19 cellular contexts compared by ENCODE assay signal in genomic region chr15:75107509-75107904, GRCh38.
DNase-seq lines count a peak whose midpoint lies in the region; ATAC-seq, FAIRE-seq and TF ChIP-seq lines count a peak whose summit lies in the region.
"Had no signal": no experiment of that assay in that cellular context is flagged by ENCODE, and none has a peak within 500 bp of the region (broad histone marks: within the 10 kb centered on the region; RNA-seq: fewer than 3 reads in every experiment).

No MANE protein-coding gene starts in this region.

- no peak overlapping the region for H3K4me3 ChIP-seq in A549
- no peak overlapping the region for H3K4me3 ChIP-seq in SJCRH30
- no peak overlapping the region for H3K4me3 ChIP-seq in endothelial cell of umbilical vein (replicated peaks in 1 of 3; ENCODE audit: insufficient read depth in 1 of 3, low read depth in 1 of 3, low read length in 3 of 3)
- H3K4me3 ChIP-seq: transverse colon had no signal

- H3K27ac ChIP-seq in A549 (peak overlapping the region; percentile 78 to 84), SJCRH30 (peak overlapping the region; percentile 53; the same call in 1 of the 2 replicates), endothelial cell of umbilical vein (ENCODE audit: insufficient read depth, low read depth, low read length) (peak overlapping the region; percentile 93)
- H3K27ac ChIP-seq: parathyroid adenoma had no signal

- intact Hi-C loops in Calu3 (cut with micrococcal nuclease; ENCODE audit: unreplicated experiment), result no loop called here
- intact Hi-C loops in endothelial cell of umbilical vein (cut with micrococcal nuclease), result loop anchor here (5.0 kb wide), 1 partner anchor 345 kb away; the partner anchor contains the start of gene SIN3A

- TF ChIP-seq RAD21 in A549 (conservative IDR thresholded peaks at IDR 0.05 in 1 of 2, IDR thresholded peaks at IDR 0.05 in 1 of 2), result no peak

- peak overlapping the region; percentile 57 for H3K9ac ChIP-seq in endothelial cell of umbilical vein (replicated peaks; ENCODE audit: extremely low read depth, insufficient read depth, low read length)
- H3K9ac ChIP-seq: parathyroid adenoma had no signal

- no TSS peak for BruUV-seq in Calu3 (replicated peaks; lab: Mats Ljungman, UMichigan)
- BruUV-seq in endothelial cell of umbilical vein (replicated peaks; lab: Mats Ljungman, UMichigan), result no TSS peak

- no peak for TF ChIP-seq EP300 in A549 (IDR thresholded peaks at IDR 0.05)

- no peaks in the 10 kb centered on the region for H3K9me3 Mint-ChIP-seq in Calu3 (ENCODE audit: low read depth, unreplicated experiment)

- CTCF ChIA-PET in A549 (lab: Yijun Ruan, JAX) (interaction anchor here (0.6 to 2.1 kb wide), 6 partner anchors 14 to 94 kb away, joined by 3 to 7 read pairs (median 3); partner anchors contain the start of gene C15orf39), Calu3 (lab: Charles Lee) (interaction anchor here (0.6 to 2.5 kb wide), 6 partner anchors 49 to 243 kb away, joined by 5 to 25 read pairs (median 6); partner anchors contain the start of gene C15orf39), endothelial cell of umbilical vein (lab: Charles Lee) (interaction anchor here (1.4 to 2.2 kb wide), 2 partner anchors 64 to 94 kb away, joined by 8 to 9 read pairs; partner anchors contain the start of gene C15orf39)

- H3K79me2 ChIP-seq in endothelial cell of umbilical vein (ENCODE audit: control insufficient read depth, insufficient read depth, low read length), result no peaks in the 10 kb centered on the region
- H3K79me2 ChIP-seq: parathyroid adenoma had no signal

- H3K4me1 ChIP-seq in A549 (peaks cover 55% of the 10 kb centered on the region), SJCRH30 (peaks cover 50% of the 10 kb centered on the region), endothelial cell of umbilical vein (ENCODE audit: control insufficient read depth, extremely low read depth, insufficient read depth, low read length) (peaks cover 37% of the 10 kb centered on the region)
- H3K4me1 ChIP-seq: parathyroid adenoma had no signal

- no peak for ATAC-seq in A549
- ATAC-seq in HG03045 (IDR thresholded peaks at IDR 0.05; ENCODE audit: unreplicated experiment), result no peak
- no peak for ATAC-seq in GM18907 (IDR thresholded peaks at IDR 0.05; ENCODE audit: unreplicated experiment)

- H3K4me2 ChIP-seq in A549, result peak overlapping the region; percentile 67
- H3K4me2 ChIP-seq in endothelial cell of umbilical vein (ENCODE audit: insufficient read depth, low read length), result peak overlapping the region; percentile 76

- peaks cover 55% of the 10 kb centered on the region for H3K4me1 Mint-ChIP-seq in Calu3 (ENCODE audit: low read depth, unreplicated experiment)

- 75% methylated on average over 2 of the region's 2 CpGs for WGBS in A549 (ENCODE audit: missing lambda C conversion rate)

- H3K36me3 ChIP-seq in SJCRH30 (no peaks in the 10 kb centered on the region), endothelial cell of umbilical vein (ENCODE audit: control insufficient read depth in 2 of 2, extremely low read depth in 1 of 2, insufficient read depth in 2 of 2, low read length in 2 of 2) (no peaks in the 10 kb centered on the region)
- H3K36me3 ChIP-seq: transverse colon had no signal

- H3K27me3 ChIP-seq in SJCRH30 (no peaks in the 10 kb centered on the region), endothelial cell of umbilical vein (ENCODE audit: control insufficient read depth in 2 of 2, insufficient read depth in 2 of 2, low read length in 2 of 2) (no peaks in the 10 kb centered on the region)
- H3K27me3 ChIP-seq: transverse colon had no signal

- peaks cover 41% of the 10 kb centered on the region for H3K36me3 Mint-ChIP-seq in Calu3 (ENCODE audit: insufficient read depth, unreplicated experiment)

- POLR2A ChIA-PET in A549 (lab: Yijun Ruan, JAX), result interaction anchor here (2.1 kb wide), 1 partner anchor 94 kb away, joined by 9 read pairs; the partner anchor contains the start of gene C15orf39
- POLR2A ChIA-PET in endothelial cell of umbilical vein (lab: Charles Lee), result interaction anchor here (0.7 kb wide), 1 partner anchor 90 kb away, joined by 3 read pairs; no protein-coding TSS in a partner anchor

- H2AFZ ChIP-seq in endothelial cell of umbilical vein (ENCODE audit: low read depth, low read length), result no peak overlapping the region
- H2AFZ ChIP-seq: parathyroid adenoma had no signal

- DNase-seq in A549 (ENCODE audit: low read depth in 1 of 2, low spot score in 1 of 2) (no peak), Calu3 (no peak), SJCRH30 (no peak), endothelial cell of umbilical vein (ENCODE audit: low read depth, low spot score) (no peak), T1000 (lab: John Stamatoyannopoulos, UW) (no peak)
- DNase-seq in effector CD8-positive, alpha-beta T cell (lab: John Stamatoyannopoulos, UW), result no peak
- DNase-seq: activated CD4-positive, alpha-beta T cell treated with anti-CD3 and anti-CD28 coated beads, Interleukin-2, amount 50 U/mL, for 1 hour; GOT3; hypothalamus; NCI-H1694 treated with DMSO at 0.1 percent for 48 hours; NCI-H345; stimulated activated CD4-positive, alpha-beta T cell treated with anti-CD3 and anti-CD28 coated beads, Interleukin-1b, Interleukin-23, amount 100 ng/mL, for 48 hours; stimulated activated naive CD8-positive, alpha-beta T cell treated with anti-CD3 and anti-CD28 coated beads, Interleukin-15, amount 100 ng/mL, for 72 hours; transverse colon had no signal

- peak overlapping the region; percentile 89 for H3K27ac Mint-ChIP-seq in Calu3 (ENCODE audit: unreplicated experiment)

- TF ChIP-seq POLR2A in A549 (IDR thresholded peaks at IDR 0.05; ENCODE audit: low read length), result no peak
- TF ChIP-seq POLR2A in endothelial cell of umbilical vein (IDR thresholded peaks at IDR 0.05; ENCODE audit: low read depth, low read length), result no peak

- FAIRE-seq in A549 (lab: Jason Lieb, UNC), result no peak
- FAIRE-seq in endothelial cell of umbilical vein (lab: Jason Lieb, UNC), result no peak
- FAIRE-seq: bronchial epithelial cell, HepG2 had no signal

- H3K4me3 Mint-ChIP-seq in Calu3 (ENCODE audit: low read depth, unreplicated experiment), result peak overlapping the region; percentile 37

- dilution Hi-C loops in endothelial cell of umbilical vein (cut with MboI; ENCODE audit: extremely low pct_ligation_motif_present, low sequenced_read_pairs), result no loop called here

- peaks cover 13% of the 10 kb centered on the region for H3K27me3 Mint-ChIP-seq in Calu3 (ENCODE audit: unreplicated experiment)

- no peaks in the 10 kb centered on the region for H3K9me3 ChIP-seq in A549
- no peaks in the 10 kb centered on the region for H3K9me3 ChIP-seq in SJCRH30 (replicated peaks)
- H3K9me3 ChIP-seq in endothelial cell of umbilical vein (replicated peaks; ENCODE audit: control insufficient read depth, insufficient read depth, low read length), result no peaks in the 10 kb centered on the region
- H3K9me3 ChIP-seq: transverse colon had no signal

- no peaks in the 10 kb centered on the region for H4K20me1 ChIP-seq in endothelial cell of umbilical vein (replicated peaks; ENCODE audit: control insufficient read depth, extremely low read depth, insufficient read depth, low read length)

- no peaks in the 10 kb centered on the region for H3K9me1 ChIP-seq in endothelial cell of umbilical vein (replicated peaks; ENCODE audit: control insufficient read depth, extremely low read depth, insufficient read depth, low read length)

- TF ChIP-seq CTCF in A549 (IDR thresholded peaks at IDR 0.05) (no peak), Calu3 (IDR thresholded peaks at IDR 0.05; ENCODE audit: unreplicated experiment) (no peak), endothelial cell of umbilical vein (IDR thresholded peaks at IDR 0.05; ENCODE audit: extremely low read depth in 1 of 2, insufficient read depth in 1 of 2, low read depth in 1 of 2, low read length in 2 of 2) (no peak)

TF ChIP-seq in A549, 52 proteins besides CTCF, POLR2A, EP300 and RAD21 (continues in another document):
- TF ChIP-seq, protein P1, sequence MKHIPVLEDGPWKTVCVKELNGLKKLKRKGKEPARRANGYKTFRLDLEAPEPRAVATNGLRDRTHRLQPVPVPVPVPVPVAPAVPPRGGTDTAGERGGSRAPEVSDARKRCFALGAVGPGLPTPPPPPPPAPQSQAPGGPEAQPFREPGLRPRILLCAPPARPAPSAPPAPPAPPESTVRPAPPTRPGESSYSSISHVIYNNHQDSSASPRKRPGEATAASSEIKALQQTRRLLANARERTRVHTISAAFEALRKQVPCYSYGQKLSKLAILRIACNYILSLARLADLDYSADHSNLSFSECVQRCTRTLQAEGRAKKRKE (CRISPR knock-in tag; IDR thresholded peaks at IDR 0.05; ENCODE audit: low read depth), result no peak
- TF ChIP-seq, protein P2, sequence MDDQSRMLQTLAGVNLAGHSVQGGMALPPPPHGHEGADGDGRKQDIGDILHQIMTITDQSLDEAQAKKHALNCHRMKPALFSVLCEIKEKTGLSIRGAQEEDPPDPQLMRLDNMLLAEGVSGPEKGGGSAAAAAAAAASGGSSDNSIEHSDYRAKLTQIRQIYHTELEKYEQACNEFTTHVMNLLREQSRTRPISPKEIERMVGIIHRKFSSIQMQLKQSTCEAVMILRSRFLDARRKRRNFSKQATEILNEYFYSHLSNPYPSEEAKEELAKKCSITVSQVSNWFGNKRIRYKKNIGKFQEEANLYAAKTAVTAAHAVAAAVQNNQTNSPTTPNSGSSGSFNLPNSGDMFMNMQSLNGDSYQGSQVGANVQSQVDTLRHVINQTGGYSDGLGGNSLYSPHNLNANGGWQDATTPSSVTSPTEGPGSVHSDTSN (IDR thresholded peaks at IDR 0.05), result no peak
- TF ChIP-seq MAZ (IDR thresholded peaks at IDR 0.05; ENCODE audit: borderline replicate concordance, low read depth, low read length), result no peak
- no peak for TF ChIP-seq HOXA7 (CRISPR knock-in tag; IDR thresholded peaks at IDR 0.05)

TF ChIP-seq in endothelial cell of umbilical vein, 7 proteins besides CTCF, POLR2A, EP300 and RAD21:
- no peak for TF ChIP-seq MYC (IDR thresholded peaks at IDR 0.05; ENCODE audit: low read depth, low read length)
- TF ChIP-seq JUN (IDR thresholded peaks at IDR 0.05; ENCODE audit: borderline replicate concordance, insufficient read depth, insufficient read length, low read depth), result no peak
- TF ChIP-seq MAX (IDR thresholded peaks at IDR 0.05; ENCODE audit: insufficient read depth, insufficient read length), result no peak
- no peak for TF ChIP-seq EZH2 (IDR thresholded peaks at IDR 0.05; ENCODE audit: borderline replicate concordance, low read depth, low read length, severe bottlenecking)
- no peak for TF ChIP-seq POLR2AphosphoS5 (IDR thresholded peaks at IDR 0.05; ENCODE audit: insufficient read depth, low read depth, low read length)
- no peak for TF ChIP-seq FOS (IDR thresholded peaks at IDR 0.05; ENCODE audit: borderline replicate concordance, insufficient read depth, low read length)
- no peak for TF ChIP-seq GATA2 (IDR thresholded peaks at IDR 0.05; ENCODE audit: insufficient read depth, insufficient read length, low read depth, low read length)
